In the genomic region with DNA sequence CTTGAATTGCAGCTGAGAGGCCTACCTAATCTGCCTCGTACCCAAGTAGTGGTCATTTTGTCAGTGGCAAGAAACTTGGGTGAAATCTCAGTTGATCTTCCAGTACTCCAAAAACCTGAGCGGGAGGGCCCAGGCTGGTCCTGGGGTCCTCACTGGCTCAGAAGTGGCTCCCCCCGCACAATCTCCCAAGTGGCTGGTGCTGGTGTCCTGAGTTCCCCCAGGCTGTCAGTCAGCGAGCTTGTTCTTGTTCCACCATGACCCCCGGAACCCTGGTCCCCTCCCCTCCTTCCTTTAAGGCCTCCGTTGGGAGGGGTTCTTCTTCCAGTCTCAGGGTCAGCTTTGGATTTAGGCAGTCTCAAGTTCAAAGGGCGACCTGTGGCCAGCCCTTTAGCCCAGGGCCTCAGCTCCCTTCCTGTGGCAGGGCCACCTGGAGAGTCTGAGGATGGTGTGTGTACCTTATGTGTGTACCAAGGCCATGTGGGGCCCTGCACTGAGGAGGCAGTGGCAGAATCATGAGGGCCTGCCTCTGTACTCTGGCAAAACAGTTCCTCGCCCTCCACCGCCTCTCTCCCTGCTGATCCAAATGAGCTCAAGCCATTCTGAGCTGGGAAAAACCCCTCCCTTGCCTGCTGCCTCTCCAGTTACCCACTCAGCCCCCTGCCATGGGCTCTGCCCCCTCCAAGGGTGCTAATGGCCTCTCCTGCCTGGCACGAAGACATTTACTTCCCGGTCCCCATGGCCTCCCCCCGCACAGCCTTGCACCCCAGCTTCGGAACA, we compare ENCODE assay signal across 8 cellular contexts. TPM values are rescaled to one million over a fixed set of nuclear protein-coding genes. Genes with fewer than 3 reads are reported as not detected.
DNase-seq lines count a peak whose midpoint lies in the region; ATAC-seq and TF ChIP-seq lines count a peak whose summit lies in the region.
"Had no signal": no experiment of that assay in that cellular context is flagged by ENCODE, and none has a peak within 500 bp of the region (broad histone marks: within the 10 kb centered on the region; RNA-seq: fewer than 3 reads in every experiment).

No MANE protein-coding gene starts in this region.

- H3K27ac ChIP-seq in breast epithelium (peak overlapping the region; percentile 78 to 88), gastrocnemius medialis (peak overlapping the region; percentile 81 to 96 (median 87))

- H3K4me1 ChIP-seq in breast epithelium (peaks cover 5 to 11% of the 10 kb centered on the region in 2 donors), gastrocnemius medialis (peaks cover 26 to 47% of the 10 kb centered on the region in 2 donors)

- peak; percentile 29 for DNase-seq in M059J (ENCODE audit: low read depth)
- no peak for DNase-seq in breast epithelium (ENCODE audit: low spot score in 2 of 2)
- no peak for DNase-seq in gastrocnemius medialis
- no peak for DNase-seq in NCI-H2081 treated with DMSO at 0.1 percent for 48 hours (lab: John Stamatoyannopoulos, UW)
- DNase-seq: GDM1, NCI-H2107, occipital lobe had no signal

- H3K36me3 ChIP-seq in breast epithelium (no peaks in the 10 kb centered on the region), gastrocnemius medialis (no peaks in the 10 kb centered on the region)

- no peak for ATAC-seq in gastrocnemius medialis
- no peak for ATAC-seq in HG03025 (IDR thresholded peaks at IDR 0.05; ENCODE audit: low FRiP score, unreplicated experiment)

- H3K9me3 ChIP-seq in breast epithelium, result no peaks in the 10 kb centered on the region
- H3K9me3 ChIP-seq in gastrocnemius medialis, result no peaks in the 10 kb centered on the region

- in situ Hi-C loops in gastrocnemius medialis (cut with MboI; ENCODE audit: low sequenced_read_pairs in 4 of 4), result no loop called here

- H3K4me3 ChIP-seq in breast epithelium, result no peak overlapping the region
- no peak overlapping the region for H3K4me3 ChIP-seq in gastrocnemius medialis

- intact Hi-C loops in breast epithelium (cut with DNase I; ENCODE audit: low total_unique reads), result no loop called here
- intact Hi-C loops in gastrocnemius medialis (cut with DNase I; ENCODE audit: low total_unique reads), result loop anchor here (2.0 kb wide), 1 partner anchor 21 kb away; no protein-coding TSS in a partner anchor

- H3K27me3 ChIP-seq in breast epithelium (no peaks in the 10 kb centered on the region), gastrocnemius medialis (no peaks in the 10 kb centered on the region)

- TF ChIP-seq POLR2A in breast epithelium (IDR thresholded peaks at IDR 0.05), result no peak
- no peak for TF ChIP-seq POLR2A in gastrocnemius medialis (IDR thresholded peaks at IDR 0.05)

- TF ChIP-seq CTCF in breast epithelium (IDR thresholded peaks at IDR 0.05) (no peak), gastrocnemius medialis (IDR thresholded peaks at IDR 0.05 in 4 of 5, conservative IDR thresholded peaks at IDR 0.05 in 1 of 5) (no peak)

RNA-seq across cellular contexts. Expression of gene DBN1, which starts 4.5 kb away (rescaled TPM):
- 73.0 and 121 TPM in 2 replicates for total RNA-seq in M059J (2014; rRNA removed; shearing (Covaris generic))
- total RNA-seq in breast epithelium (10 to 100 TPM; 30.7 to 94.6 (median 61.3) TPM), gastrocnemius medialis (10 to 100 TPM; 16.3 to 27.5 (median 23.2) TPM)

RNA-seq across cellular contexts. Expression of gene PDLIM7, which starts 19.5 kb away (rescaled TPM):
- total RNA-seq in M059J (2014; rRNA removed; shearing (Covaris generic)), result 172 and 230 TPM in 2 replicates
- 10 to 100 TPM; 17.1 to 61.9 (median 42.6) TPM for total RNA-seq in breast epithelium
- 100 to 1,000 TPM; 132 to 244 (median 220) TPM for total RNA-seq in gastrocnemius medialis

RNA-seq across cellular contexts. Expression of gene PRR7, which starts 31.3 kb away (rescaled TPM):
- total RNA-seq in M059J (2014; rRNA removed; shearing (Covaris generic)), result 24.8 and 44.4 TPM in 2 replicates
- total RNA-seq in breast epithelium (1 to 10 TPM in 2 of 3 donors, under 1 TPM in 1; 0.48 to 2.0 (median 1.3) TPM), gastrocnemius medialis (1 to 10 TPM in 2 of 4 donors, under 1 TPM in 1, not detected in 1; 0.63 to 2.0 (median 1.4) TPM)

RNA-seq across cellular contexts. Expression of gene DOK3, which starts 31.7 kb away (rescaled TPM):
- 2.2 and 6.7 TPM in 2 replicates for total RNA-seq in M059J (2014; rRNA removed; shearing (Covaris generic))
- total RNA-seq in breast epithelium (1 to 10 TPM; 1.6 to 7.2 (median 6.6) TPM), gastrocnemius medialis (1 to 10 TPM; 2.1 to 5.1 (median 2.9) TPM)

RNA-seq across cellular contexts. Expression of gene DDX41, which starts 38.9 kb away (rescaled TPM):
- 66.0 and 103 TPM in 2 replicates for total RNA-seq in M059J (2014; rRNA removed; shearing (Covaris generic))
- total RNA-seq in breast epithelium, result 100 to 1,000 TPM in 2 of 3 donors, 10 to 100 TPM in 1; 76.0 to 110 (median 103) TPM
- 100 to 1,000 TPM in 1 of 4 donors, 10 to 100 TPM in 3; 47.1 to 105 (median 62.3) TPM for total RNA-seq in gastrocnemius medialis
